In the genomic region with DNA sequence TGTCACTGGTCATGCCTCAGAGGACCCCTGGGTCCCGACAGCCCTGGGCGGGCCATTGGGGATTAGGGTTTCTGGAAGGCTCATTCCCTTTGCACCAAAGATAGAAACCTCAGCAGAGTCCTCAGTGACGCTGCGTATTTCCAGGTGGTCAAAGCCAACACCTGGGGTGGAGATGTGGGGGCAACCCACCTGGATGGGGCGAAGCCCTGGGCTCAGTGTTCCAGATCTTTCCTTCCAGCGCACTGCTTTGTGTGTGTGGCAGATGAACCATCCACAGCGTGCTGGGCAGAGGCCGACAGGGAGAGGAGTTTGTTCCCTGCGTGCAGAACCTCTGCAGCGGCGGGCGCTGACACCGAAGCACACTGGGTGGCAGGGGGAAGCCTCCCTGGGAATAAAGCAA, we compare ENCODE assay signal across 17 cellular contexts.
DNase-seq lines count a peak whose midpoint lies in the region; ATAC-seq, FAIRE-seq and TF ChIP-seq lines count a peak whose summit lies in the region.
"Had no signal": no experiment of that assay in that cellular context is flagged by ENCODE, and none has a peak within 500 bp of the region (broad histone marks: within the 10 kb centered on the region; RNA-seq: fewer than 3 reads in every experiment).

No MANE protein-coding gene starts in this region.

- no peak for FAIRE-seq in frontal cortex (lab: Jason Lieb, UNC)
- FAIRE-seq: A204.1, GM12892, H1 had no signal

- peaks cover 13 to 46% (median 43%) of the 10 kb centered on the region in 10 experiments for H3K4me1 ChIP-seq in BLaER1 treated with 17β-estradiol and CSF1 and Interleukin-3, amounts not matched to agents 10 nM and 100 nM
- H3K4me1 ChIP-seq in endodermal cell (ENCODE audit: control insufficient read depth, insufficient read depth, low read length) (no peaks in the 10 kb centered on the region), SK-N-SH (ENCODE audit: control insufficient read depth in 1 of 2, insufficient read depth in 2 of 2, low read depth in 1 of 2, low read length in 1 of 2) (peaks cover 0 to 3% of the 10 kb centered on the region in 2 experiments; a peak in 1 of 4 replicates)
- H3K4me1 ChIP-seq: BE2C had no signal

- no peak overlapping the region for H3K4me3 Mint-ChIP-seq in endodermal cell
- H3K4me3 Mint-ChIP-seq: CD14-positive monocyte; CD4-positive, alpha-beta memory T cell; H9 had no signal

- no peak for TF ChIP-seq RAD21 in SK-N-SH (IDR thresholded peaks at IDR 0.05; ENCODE audit: low read length)

- H3K36me3 Mint-ChIP-seq in endodermal cell (ENCODE audit: low read depth), result peaks cover 19% of the 10 kb centered on the region
- H3K36me3 Mint-ChIP-seq: CD4-positive, alpha-beta memory T cell had no signal

- WGBS in endodermal cell (ENCODE audit: insufficient coverage in 1 of 2, insufficient read length in 1 of 2), 2 experiments, result 93 to 95% methylated on average over 7 to 13 of the region's 13 CpGs
- WGBS in SK-N-SH (ENCODE audit: low lambda C conversion rate), result 94% methylated on average over 11 of the region's 13 CpGs

- H3K4me1 Mint-ChIP-seq in endodermal cell, result peaks cover 8% of the 10 kb centered on the region
- H3K4me1 Mint-ChIP-seq: CD4-positive, alpha-beta memory T cell had no signal

- TF ChIP-seq CTCF in endodermal cell (conservative IDR thresholded peaks at IDR 0.05), result no peak
- no peak for TF ChIP-seq CTCF in SK-N-SH (IDR thresholded peaks at IDR 0.05)

- DNase-seq in endodermal cell, result no peak
- DNase-seq in posterior vena cava (ENCODE audit: low spot score), result peak; percentile 38
- no peak for DNase-seq in SK-N-SH
- no peak for DNase-seq in frontal cortex (ENCODE audit: low spot score in 2 of 2)
- DNase-seq: ACHN; BE2C; CD4-positive, alpha-beta memory T cell; DMS153; DMS79; GDM1; H9 had no signal

- H3K36me3 ChIP-seq in BLaER1 treated with 17β-estradiol and CSF1 and Interleukin-3, amounts not matched to agents 10 nM and 100 nM, result peaks cover 0 to 37% (median 3%) of the 10 kb centered on the region in 11 experiments; a peak in 10 of 22 replicates
- H3K36me3 ChIP-seq in endodermal cell (ENCODE audit: control insufficient read depth, insufficient read depth, low read length), result peaks cover under 1% of the 10 kb centered on the region
- peaks cover 9 to 35% of the 10 kb centered on the region in 2 experiments for H3K36me3 ChIP-seq in SK-N-SH (replicated peaks in 1 of 2; ENCODE audit: control insufficient read depth in 1 of 2, insufficient read depth in 2 of 2, low read length in 1 of 2)
- H3K36me3 ChIP-seq: BE2C had no signal

- H3K27me3 ChIP-seq in BLaER1 treated with 17β-estradiol and CSF1 and Interleukin-3, amounts not matched to agents 10 nM and 100 nM, result no peaks in the 10 kb centered on the region
- H3K27me3 ChIP-seq in endodermal cell (ENCODE audit: control insufficient read depth, insufficient read depth, low read length, poor library complexity, severe bottlenecking), result no peaks in the 10 kb centered on the region
- H3K27me3 ChIP-seq in SK-N-SH (ENCODE audit: insufficient read depth), result no peaks in the 10 kb centered on the region
- H3K27me3 ChIP-seq: BE2C had no signal

- peaks cover 49% of the 10 kb centered on the region; the same call in 1 of the 2 replicates for H3K79me2 ChIP-seq in SK-N-SH (ENCODE audit: insufficient read depth)

- intact Hi-C loops in posterior vena cava (cut with DNase I), result loop anchor here (10.0 kb wide), 2 partner anchors 72 to 102 kb away; no protein-coding TSS in a partner anchor

- no peak overlapping the region for H3K4me3 ChIP-seq in BLaER1 treated with 17β-estradiol and CSF1 and Interleukin-3, amounts not matched to agents 10 nM and 100 nM
- H3K4me3 ChIP-seq in endodermal cell (ENCODE audit: low read length), result no peak overlapping the region
- H3K4me3 ChIP-seq in SK-N-SH (ENCODE audit: low read depth in 2 of 2, low read length in 1 of 2), result no peak overlapping the region

- H3F3A ChIP-seq in SK-N-SH (replicated peaks; ENCODE audit: insufficient read depth), result no peaks in the 10 kb centered on the region

- peaks cover 0 to 16% (median 0%) of the 10 kb centered on the region in 11 experiments; a peak in 3 of 22 replicates for H4K20me1 ChIP-seq in BLaER1 treated with 17β-estradiol and CSF1 and Interleukin-3, amounts not matched to agents 10 nM and 100 nM
- H4K20me1 ChIP-seq in SK-N-SH (ENCODE audit: insufficient read depth), result peaks cover 5% of the 10 kb centered on the region; the same call in 1 of the 2 replicates

- H3K27ac ChIP-seq in BLaER1 treated with 17β-estradiol and CSF1 and Interleukin-3, amounts not matched to agents 10 nM and 100 nM, result no peak overlapping the region
- H3K27ac ChIP-seq in endodermal cell (ENCODE audit: low read depth, low read length), result no peak overlapping the region
- H3K27ac ChIP-seq in SK-N-SH (ENCODE audit: low read depth in 2 of 2, low read length in 1 of 2), result no peak overlapping the region

- ATAC-seq in HG03039 (IDR thresholded peaks at IDR 0.05; ENCODE audit: unreplicated experiment), result no peak

- POLR2A ChIA-PET in SK-N-SH (lab: Yijun Ruan, JAX), result no interaction called here

- no peaks in the 10 kb centered on the region for H3K27me3 Mint-ChIP-seq in endodermal cell (ENCODE audit: insufficient read depth)

- no peak overlapping the region for H3K9ac ChIP-seq in BLaER1 treated with 17β-estradiol and CSF1 and Interleukin-3, amounts not matched to agents 10 nM and 100 nM
- H3K9ac ChIP-seq in endodermal cell (ENCODE audit: extremely low read depth, low read length, poor library complexity, severe bottlenecking), result no peak overlapping the region
- no peak overlapping the region for H3K9ac ChIP-seq in SK-N-SH

- H2AFZ ChIP-seq in SK-N-SH (ENCODE audit: low read depth), result no peak overlapping the region

- peak overlapping the region; percentile 30 for H3K27ac Mint-ChIP-seq in endodermal cell
- H3K27ac Mint-ChIP-seq: CD14-positive monocyte; CD4-positive, alpha-beta memory T cell had no signal

- CTCF ChIA-PET in SK-N-SH (lab: Yijun Ruan, JAX), result interaction anchor here (1.0 kb wide), 1 partner anchor 207 kb away, joined by 3 read pairs; no protein-coding TSS in a partner anchor

- H3K4me2 ChIP-seq in BLaER1 treated with 17β-estradiol and CSF1 and Interleukin-3, amounts not matched to agents 10 nM and 100 nM, result peak overlapping the region in 8 of 11 experiments; percentile 44 to 76 (median 60); a peak in 14 of 22 replicates
- H3K4me2 ChIP-seq in SK-N-SH, result no peak overlapping the region

- H3K9me3 ChIP-seq in BLaER1 treated with 17β-estradiol and CSF1 and Interleukin-3, amounts not matched to agents 10 nM and 100 nM (replicated peaks in 1 of 11), result no peaks in the 10 kb centered on the region
- H3K9me3 ChIP-seq in endodermal cell (ENCODE audit: control insufficient read depth, low read length) (no peaks in the 10 kb centered on the region), SK-N-SH (no peaks in the 10 kb centered on the region)
- H3K9me3 ChIP-seq: BE2C had no signal

- TF ChIP-seq EP300 in SK-N-SH (IDR thresholded peaks at IDR 0.05; ENCODE audit: borderline replicate concordance in 1 of 2, low read depth in 1 of 2, low read length in 1 of 2), result no peak

- no peaks in the 10 kb centered on the region for H3K9me2 ChIP-seq in SK-N-SH

- H3K9me3 Mint-ChIP-seq in endodermal cell, result peaks cover 8% of the 10 kb centered on the region
- H3K9me3 Mint-ChIP-seq: CD14-positive monocyte, H9 had no signal

TF ChIP-seq in SK-N-SH, 30 proteins besides CTCF, POLR2A, EP300 and RAD21:
- no peak for TF ChIP-seq FOSL2 (IDR thresholded peaks at IDR 0.05; ENCODE audit: borderline replicate concordance, low read depth)
- no peak for TF ChIP-seq SIN3A (IDR thresholded peaks at IDR 0.05; ENCODE audit: borderline replicate concordance, low read depth, low read length)
- no peak for TF ChIP-seq SMC3 (IDR thresholded peaks at IDR 0.05; ENCODE audit: low read depth, low read length)
- no peak for TF ChIP-seq FOXM1 (IDR thresholded peaks at IDR 0.05; ENCODE audit: low read depth)
- TF ChIP-seq MEF2A (IDR thresholded peaks at IDR 0.05; ENCODE audit: borderline replicate concordance, low read depth), result no peak
- TF ChIP-seq, protein P1, sequence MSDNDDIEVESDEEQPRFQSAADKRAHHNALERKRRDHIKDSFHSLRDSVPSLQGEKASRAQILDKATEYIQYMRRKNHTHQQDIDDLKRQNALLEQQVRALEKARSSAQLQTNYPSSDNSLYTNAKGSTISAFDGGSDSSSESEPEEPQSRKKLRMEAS (IDR thresholded peaks at IDR 0.05; ENCODE audit: low read depth), result no peak
- TF ChIP-seq YY1 (IDR thresholded peaks at IDR 0.05; ENCODE audit: low read depth), result no peak
